ENCODE assay signal across 8 cellular contexts in genomic region chr12:92080390-92081285, GRCh38.
A peak's percentile ranks its signal among the peaks of the same experiment; 100 is the strongest.
DNase-seq lines count a peak whose midpoint lies in the region; ATAC-seq and TF ChIP-seq lines count a peak whose summit lies in the region.

No MANE protein-coding gene starts in this region.

- H3K27me3 ChIP-seq in lower lobe of right lung (ENCODE audit: low read depth): no peaks in the 10 kb centered on the region

- no peaks in the 10 kb centered on the region for H3K36me3 ChIP-seq in lower lobe of right lung

- DNase-seq in AG08396 (ENCODE audit: low spot score): peak; percentile 50
- DNase-seq in activated CD8-positive, alpha-beta T cell treated with anti-CD3 and anti-CD28 coated beads, Interleukin-2, amount 10 ng/mL, durations not matched to agents 7 days and 5 days: no peak
- no peak for DNase-seq in lower lobe of right lung
- no peak for DNase-seq in NCI-H1436 treated with DMSO at 0.1 percent for 48 hours (lab: John Stamatoyannopoulos, UW)
- no peak for DNase-seq in NK-92 treated with Interleukin-12 subunit alpha and Interleukin-12 subunit beta, amount 100 ng/mL, for 24 hours (lab: John Stamatoyannopoulos, UW)
- no peak for DNase-seq in SHP77 treated with DMSO at 0.1 percent for 48 hours (lab: John Stamatoyannopoulos, UW)

- peaks cover 3% of the 10 kb centered on the region for H3K9me3 Mint-ChIP-seq in activated CD8-positive, alpha-beta T cell treated with anti-CD3 and anti-CD28 coated beads, Interleukin-2, amount 10 ng/mL, durations not matched to agents 7 days and 5 days (ENCODE audit: insufficient read depth)

- ATAC-seq in GM19351 (IDR thresholded peaks at IDR 0.05; ENCODE audit: unreplicated experiment) (peak; percentile 77), HG03460 (IDR thresholded peaks at IDR 0.05; ENCODE audit: unreplicated experiment) (peak; percentile 55), lower lobe of right lung (peak; percentile 93 to 97)
- ATAC-seq in activated CD8-positive, alpha-beta T cell treated with anti-CD3 and anti-CD28 coated beads, Interleukin-2, amount 10 ng/mL, durations not matched to agents 7 days and 5 days: peak; percentile 82

- H3K4me3 Mint-ChIP-seq in activated CD8-positive, alpha-beta T cell treated with anti-CD3 and anti-CD28 coated beads, Interleukin-2, amount 10 ng/mL, durations not matched to agents 7 days and 5 days: peak overlapping the region; percentile 37

- POLR2A ChIA-PET in activated CD8-positive, alpha-beta T cell treated with anti-CD3 and anti-CD28 coated beads, Interleukin-2, amount 10 ng/mL, durations not matched to agents 7 days and 5 days (lab: Charles Lee): no interaction called here

- H3K27ac ChIP-seq in lower lobe of right lung: peak overlapping the region; percentile 42

- H3K36me3 Mint-ChIP-seq in activated CD8-positive, alpha-beta T cell treated with anti-CD3 and anti-CD28 coated beads, Interleukin-2, amount 10 ng/mL, durations not matched to agents 7 days and 5 days (ENCODE audit: low read depth): no peaks in the 10 kb centered on the region

- H3K27me3 Mint-ChIP-seq in activated CD8-positive, alpha-beta T cell treated with anti-CD3 and anti-CD28 coated beads, Interleukin-2, amount 10 ng/mL, durations not matched to agents 7 days and 5 days (ENCODE audit: low read depth): no peaks in the 10 kb centered on the region

- H3K9me3 ChIP-seq in lower lobe of right lung: no peaks in the 10 kb centered on the region

- peak overlapping the region; percentile 64 for H3K27ac Mint-ChIP-seq in activated CD8-positive, alpha-beta T cell treated with anti-CD3 and anti-CD28 coated beads, Interleukin-2, amount 10 ng/mL, durations not matched to agents 7 days and 5 days

- peaks cover 20% of the 10 kb centered on the region for H3K4me1 ChIP-seq in lower lobe of right lung

- CTCF ChIA-PET in activated CD8-positive, alpha-beta T cell treated with anti-CD3 and anti-CD28 coated beads, Interleukin-2, amount 10 ng/mL, durations not matched to agents 7 days and 5 days (lab: Charles Lee): no interaction called here

- intact Hi-C loops in lower lobe of right lung (cut with DNase I): no loop called here

- H3K4me1 Mint-ChIP-seq in activated CD8-positive, alpha-beta T cell treated with anti-CD3 and anti-CD28 coated beads, Interleukin-2, amount 10 ng/mL, durations not matched to agents 7 days and 5 days (ENCODE audit: low read depth): peaks cover 44% of the 10 kb centered on the region

- TF ChIP-seq CTCF in lower lobe of right lung (IDR thresholded peaks at IDR 0.05): no peak

- no peak overlapping the region for H3K4me3 ChIP-seq in lower lobe of right lung
